10 cellular contexts compared by ENCODE assay signal in the genomic region with DNA sequence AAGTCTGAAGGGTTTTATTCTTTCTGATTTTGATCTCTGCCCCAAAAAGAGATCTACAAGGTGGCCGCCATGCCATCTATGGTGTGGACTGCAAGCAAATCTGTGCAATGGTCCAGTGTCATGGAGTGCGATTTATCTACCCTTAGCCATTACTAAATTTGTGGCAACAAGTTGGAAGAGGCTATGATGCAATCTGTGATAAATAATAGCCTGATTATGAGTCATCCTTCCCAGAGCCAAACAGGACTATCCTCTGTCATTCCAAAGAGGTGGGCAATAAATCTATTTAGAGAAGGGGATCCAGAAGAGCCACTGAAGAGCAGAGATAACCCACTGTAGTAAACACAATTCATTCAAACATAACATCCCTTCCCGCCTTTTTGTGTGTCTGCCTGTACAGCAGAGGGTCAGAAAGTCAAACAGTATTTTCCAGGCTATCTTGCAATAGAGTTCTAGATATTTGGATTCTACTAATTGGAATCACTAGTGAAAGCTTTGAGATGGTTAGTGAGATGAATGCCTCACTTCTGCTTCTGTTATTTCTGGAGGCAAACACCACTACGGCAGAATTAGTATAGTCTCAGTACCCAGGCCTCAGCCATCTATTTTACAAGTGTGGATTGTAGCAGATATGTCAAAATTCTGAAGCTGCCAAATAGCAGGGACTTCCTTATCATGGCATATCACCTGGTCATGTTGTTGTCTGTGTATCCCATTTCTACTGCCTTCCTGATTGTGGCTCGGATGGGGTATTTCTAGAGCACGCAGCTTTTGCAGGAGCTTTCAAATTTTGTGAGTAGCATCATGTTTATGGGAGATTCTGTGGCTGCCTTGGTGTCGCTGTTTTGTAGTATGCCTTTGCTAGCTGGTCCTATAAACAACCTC.
DNase-seq lines count a peak whose midpoint lies in the region; ATAC-seq and TF ChIP-seq lines count a peak whose summit lies in the region.
"Had no signal": no experiment of that assay in that cellular context is flagged by ENCODE, and none has a peak within 500 bp of the region (broad histone marks: within the 10 kb centered on the region; RNA-seq: fewer than 3 reads in every experiment).

No MANE protein-coding gene starts in this region.

- no TSS peak for BruUV-seq in mammary epithelial cell (replicated peaks; lab: Mats Ljungman, UMichigan)

- H4K20me1 ChIP-seq in mammary epithelial cell (ENCODE audit: insufficient read depth, low read length), result no peaks in the 10 kb centered on the region

- ATAC-seq in Right ventricle myocardium inferior, result peak; percentile 65

- no peak overlapping the region for H3K4me3 ChIP-seq in mammary epithelial cell (replicated peaks in 1 of 3; ENCODE audit: insufficient read depth in 1 of 3, low read depth in 2 of 3, low read length in 3 of 3)
- H3K4me3 ChIP-seq in spleen, result no peak overlapping the region
- H3K4me3 ChIP-seq: SJCRH30 had no signal

- TF ChIP-seq CTCF in mammary epithelial cell (conservative IDR thresholded peaks at IDR 0.05 in 1 of 2, IDR thresholded peaks at IDR 0.05 in 1 of 2; ENCODE audit: extremely low read depth in 1 of 2, insufficient read depth in 1 of 2, low read depth in 1 of 2, low read length in 2 of 2) (no peak), spleen (IDR thresholded peaks at IDR 0.05 in 8 of 11, conservative IDR thresholded peaks at IDR 0.05 in 3 of 11) (no peak)

- H3K4me2 ChIP-seq in mammary epithelial cell (ENCODE audit: insufficient read depth, low read depth, low read length), result no peak overlapping the region

- H3K27ac ChIP-seq in mammary epithelial cell (ENCODE audit: insufficient read depth, low read depth, low read length) (no peak overlapping the region), spleen (no peak overlapping the region)
- H3K27ac ChIP-seq: SJCRH30 had no signal

- DNase-seq in Right ventricle myocardium inferior (ENCODE audit: missing footprints), result no peak
- no peak for DNase-seq in cardiac septum (ENCODE audit: low spot score)
- peak; percentile 21 for DNase-seq in mammary epithelial cell
- DNase-seq in iris pigment epithelial cell (ENCODE audit: low read depth), result peak; percentile 78
- DNase-seq in spleen, result no peak
- no peak for DNase-seq in stimulated activated CD4-positive, alpha-beta T cell treated with anti-CD3 and anti-CD28 coated beads, Interleukin-2, amount 100 ng/mL, for 24 hours
- no peak for DNase-seq in SK-N-DZ (ENCODE audit: low spot score)
- no peak for DNase-seq in NCI-H1694 treated with DMSO at 0.1 percent for 48 hours (lab: John Stamatoyannopoulos, UW)
- DNase-seq: NCI-H146, SJCRH30 had no signal

- in situ Hi-C loops in mammary epithelial cell (cut with MboI; ENCODE audit: low sequenced_read_pairs in 2 of 2), result no loop called here

- H3K79me2 ChIP-seq in mammary epithelial cell (ENCODE audit: insufficient read depth, low read length), result no peaks in the 10 kb centered on the region

- H3K9me3 ChIP-seq in mammary epithelial cell (replicated peaks; ENCODE audit: insufficient read depth, low read length) (no peaks in the 10 kb centered on the region), spleen (no peaks in the 10 kb centered on the region)

- intact Hi-C loops in Right ventricle myocardium inferior (cut with DNase I) (no loop called here), cardiac septum (cut with DNase I) (no loop called here), mammary epithelial cell (cut with micrococcal nuclease) (no loop called here), spleen (cut with DNase I; ENCODE audit: low total_unique reads) (no loop called here)

- TF ChIP-seq POLR2A in spleen (IDR thresholded peaks at IDR 0.05), result no peak

- H2AFZ ChIP-seq in mammary epithelial cell (ENCODE audit: low read depth, low read length), result no peak overlapping the region

- H3K27me3 ChIP-seq in mammary epithelial cell (ENCODE audit: insufficient read depth, low read length) (no peaks in the 10 kb centered on the region), spleen (replicated peaks in 1 of 7) (peaks cover 0 to 8% (median 0%) of the 10 kb centered on the region in 7 donors)
- H3K27me3 ChIP-seq: SJCRH30 had no signal

- H3K4me1 ChIP-seq in mammary epithelial cell (ENCODE audit: insufficient read depth, low read length) (no peaks in the 10 kb centered on the region), spleen (no peaks in the 10 kb centered on the region)

- CTCF ChIA-PET in mammary epithelial cell (lab: Charles Lee; ENCODE audit: low non-redundant PET), result no interaction called here

- dilution Hi-C loops in mammary epithelial cell (cut with HindIII; ENCODE audit: low sequenced_read_pairs), result no loop called here

- H3K9ac ChIP-seq in mammary epithelial cell (ENCODE audit: insufficient read depth, low read length), result no peak overlapping the region

- 83% methylated on average over 7 of the region's 7 CpGs for WGBS in mammary epithelial cell (ENCODE audit: low coverage, missing lambda C conversion rate)
- 72 to 75% (median 74%) methylated on average over 7 of the region's 7 CpGs for whole genome bisulfite sequencing in spleen, 5 donors

- H3K36me3 ChIP-seq in mammary epithelial cell (ENCODE audit: insufficient read depth, low read length) (no peaks in the 10 kb centered on the region), spleen (no peaks in the 10 kb centered on the region)
- H3K36me3 ChIP-seq: SJCRH30 had no signal

Comparison
In these comparisons a context has a peak if more than half of its experiments do, and no peak if none do; other contexts are left out.
1. DNase-seq: peak in mammary epithelial cell (single experiment) and iris pigment epithelial cell (single experiment); none in Right ventricle myocardium inferior (single experiment), cardiac septum (single experiment), spleen (single experiment), stimulated activated CD4-positive, alpha-beta T cell treated with anti-CD3 and anti-CD28 coated beads, Interleukin-2, amount 100 ng/mL, for 24 hours (0 of 2), SK-N-DZ (single experiment) and NCI-H1694 treated with DMSO at 0.1 percent for 48 hours (single experiment).